ENCODE assay signal across 14 cellular contexts in genomic region chr2:46385786-46386577, GRCh38.
A peak's percentile ranks its signal among the peaks of the same experiment; 100 is the strongest.
DNase-seq lines count a peak whose midpoint lies in the region; ATAC-seq and TF ChIP-seq lines count a peak whose summit lies in the region.
"Had no signal": no experiment of that assay in that cellular context is flagged by ENCODE, and none has a peak within 500 bp of the region (broad histone marks: within the 10 kb centered on the region; RNA-seq: fewer than 3 reads in every experiment).

No MANE protein-coding gene starts in this region.

- no peak overlapping the region for H3K27ac ChIP-seq in WERI-Rb-1
- H3K27ac ChIP-seq in tibial artery = peak overlapping the region; percentile 48 to 66
- H3K27ac ChIP-seq: ovary, suprapubic skin had no signal

- ATAC-seq in GM21423 (IDR thresholded peaks at IDR 0.05; ENCODE audit: unreplicated experiment) = no peak

- peaks cover 0 to 33% (median 17%) of the 10 kb centered on the region in 4 donors for H3K4me1 ChIP-seq in tibial artery

- DNase-seq in LHCN-M2 (ENCODE audit: low read depth) = peak; percentile 85
- DNase-seq in WERI-Rb-1 = peak; percentile 61
- peak; percentile 41 to 59 for DNase-seq in foreskin fibroblast
- no peak for DNase-seq in tibial artery
- no peak for DNase-seq in HEK293T (ENCODE audit: extremely low spot score)
- DNase-seq in COR-L47 (lab: John Stamatoyannopoulos, UW) = no peak
- DNase-seq: activated CD4-positive, alpha-beta T cell treated with anti-CD3 and anti-CD28 coated beads, Interleukin-2, amount 50 U/mL, for 1 hour; activated naive CD8-positive, alpha-beta T cell treated with anti-CD3 and anti-CD28 coated beads, Interleukin-2, amount 10 ng/mL, durations not matched to agents 7 days and 5 days; effector memory CD4-positive, alpha-beta T cell; kidney; ovary; stimulated activated CD4-positive, alpha-beta T cell treated with anti-CD3 and anti-CD28 coated beads, Interleukin-4, amount 100 ng/mL, for 24 hours had no signal

- H3K36me3 ChIP-seq in WERI-Rb-1 (no peaks in the 10 kb centered on the region), tibial artery (peaks cover 53 to 61% (median 56%) of the 10 kb centered on the region in 3 donors)
- H3K36me3 ChIP-seq: ovary had no signal

- H3K27me3 ChIP-seq in WERI-Rb-1 (ENCODE audit: insufficient read depth, low read depth, severe bottlenecking) (no peaks in the 10 kb centered on the region), tibial artery (no peaks in the 10 kb centered on the region)
- H3K27me3 ChIP-seq: ovary, suprapubic skin had no signal

- intact Hi-C loops in tibial artery (cut with DNase I; ENCODE audit: low total_unique reads) = no loop called here

- CTCF ChIA-PET in HEK293T (lab: Yijun Ruan, JAX) = no interaction called here

- TF ChIP-seq CTCF in WERI-Rb-1 (IDR thresholded peaks at IDR 0.05; ENCODE audit: low read depth, low read length) (no peak), foreskin fibroblast (IDR thresholded peaks at IDR 0.05; ENCODE audit: low read depth, low read length) (no peak), tibial artery (IDR thresholded peaks at IDR 0.05) (no peak)

- H3K4me3 ChIP-seq in WERI-Rb-1 (ENCODE audit: low read depth, low read length) = no peak overlapping the region
- H3K4me3 ChIP-seq in foreskin fibroblast (ENCODE audit: low read depth in 1 of 2, low read length in 2 of 2) = no peak overlapping the region
- no peak overlapping the region for H3K4me3 ChIP-seq in tibial artery
- H3K4me3 ChIP-seq: ovary, suprapubic skin had no signal

- POLR2A ChIA-PET in HEK293T (lab: Yijun Ruan, JAX) = interaction anchor here (0.6 kb wide), 1 partner anchor 396 kb away, joined by 4 read pairs; no protein-coding TSS in a partner anchor

- H3K9me3 ChIP-seq in WERI-Rb-1 (ENCODE audit: severe bottlenecking) = no peaks in the 10 kb centered on the region
- H3K9me3 ChIP-seq in tibial artery = no peaks in the 10 kb centered on the region
- H3K9me3 ChIP-seq: ovary, suprapubic skin had no signal

TF ChIP-seq in HEK293T, 16 proteins besides CTCF, POLR2A, EP300 and RAD21:
- TF ChIP-seq FOXM1 (IDR thresholded peaks at IDR 0.05; ENCODE audit: borderline replicate concordance) (no peak), NFRKB (IDR thresholded peaks at IDR 0.05) (no peak), LEF1 (IDR thresholded peaks at IDR 0.05; ENCODE audit: borderline replicate concordance) (no peak), CTBP1 (IDR thresholded peaks at IDR 0.05; ENCODE audit: borderline replicate concordance) (no peak), FOXA1 (IDR thresholded peaks at IDR 0.05) (no peak), ZNF384 (IDR thresholded peaks at IDR 0.05) (no peak), L3MBTL2 (conservative IDR thresholded peaks at IDR 0.05) (no peak), TARDBP (IDR thresholded peaks at IDR 0.05) (no peak), FOXK2 (IDR thresholded peaks at IDR 0.05) (no peak)
- TF ChIP-seq, protein P1, sequence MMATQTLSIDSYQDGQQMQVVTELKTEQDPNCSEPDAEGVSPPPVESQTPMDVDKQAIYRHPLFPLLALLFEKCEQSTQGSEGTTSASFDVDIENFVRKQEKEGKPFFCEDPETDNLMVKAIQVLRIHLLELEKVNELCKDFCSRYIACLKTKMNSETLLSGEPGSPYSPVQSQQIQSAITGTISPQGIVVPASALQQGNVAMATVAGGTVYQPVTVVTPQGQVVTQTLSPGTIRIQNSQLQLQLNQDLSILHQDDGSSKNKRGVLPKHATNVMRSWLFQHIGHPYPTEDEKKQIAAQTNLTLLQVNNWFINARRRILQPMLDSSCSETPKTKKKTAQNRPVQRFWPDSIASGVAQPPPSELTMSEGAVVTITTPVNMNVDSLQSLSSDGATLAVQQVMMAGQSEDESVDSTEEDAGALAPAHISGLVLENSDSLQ (IDR thresholded peaks at IDR 0.05) = no peak

Comparison
In these comparisons a context has a peak if more than half of its experiments do, and no peak if none do; other contexts are left out.
1. DNase-seq: peak in LHCN-M2 (single experiment), WERI-Rb-1 (single experiment) and foreskin fibroblast (2 of 2); none in tibial artery (0 of 2), HEK293T (single experiment) and COR-L47 (single experiment).